ENCODE assay signal across 6 cellular contexts in the genomic region with DNA sequence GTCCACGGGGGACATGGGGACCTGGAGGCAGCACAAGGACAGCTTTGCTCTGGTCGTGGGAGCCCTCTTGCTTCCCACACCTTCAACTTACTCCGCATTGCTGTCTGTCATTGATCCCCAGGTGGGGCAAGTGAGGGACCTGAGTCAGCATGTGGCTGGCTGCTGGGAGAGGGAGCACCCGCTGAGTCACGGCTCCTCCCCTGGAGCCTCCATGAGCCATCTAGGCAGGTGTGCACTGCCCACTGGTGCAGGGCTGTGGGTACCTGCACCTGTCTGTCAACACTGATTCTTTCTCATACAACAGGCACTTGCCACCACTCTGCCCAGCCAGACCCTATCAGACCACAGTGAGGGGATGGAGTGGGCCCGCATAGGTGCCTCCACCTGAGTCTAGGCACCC. TPM values are rescaled to one million over a fixed set of nuclear protein-coding genes. Genes with fewer than 3 reads are reported as not detected.
"Had no signal": no experiment of that assay in that cellular context is flagged by ENCODE, and none has a peak within 500 bp of the region (broad histone marks: within the 10 kb centered on the region; RNA-seq: fewer than 3 reads in every experiment).

No MANE protein-coding gene starts in this region.

RNA-seq across cellular contexts. Expression of gene LGALS9B, which starts 24.8 kb away (rescaled TPM):
- total RNA-seq: M059J, OCI-LY7, Right ventricle myocardium superior, RPMI7951, SJSA1 had no signal
- polyA plus RNA-seq: SK-N-SH had no signal
